In the genomic region with DNA sequence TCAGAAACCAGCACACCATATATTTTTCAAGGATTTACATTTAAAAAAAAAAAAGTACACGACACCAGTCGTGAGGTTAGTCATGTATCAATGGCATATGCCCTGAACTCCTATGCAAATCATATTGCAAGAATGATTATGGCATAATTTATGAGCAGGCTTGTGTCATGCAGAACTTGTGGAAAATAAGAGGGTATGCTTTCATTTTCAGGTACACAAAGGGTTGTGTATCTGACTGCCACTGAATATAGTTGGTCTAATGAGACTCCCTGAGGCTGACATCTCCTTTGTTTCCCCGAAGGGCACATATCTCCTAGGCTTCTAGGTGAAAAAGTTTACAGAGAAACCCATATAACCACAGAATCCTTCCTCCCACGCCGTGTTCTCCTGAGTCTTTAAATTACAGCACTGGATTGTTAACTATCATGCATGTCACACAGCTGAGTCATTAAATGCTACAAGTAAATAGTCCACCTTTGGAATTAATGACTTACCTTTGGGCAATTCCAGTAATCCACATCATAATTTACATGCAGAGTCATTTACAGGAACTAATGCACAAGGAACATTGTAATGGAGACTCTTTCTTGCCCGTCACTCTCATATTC, we compare ENCODE assay signal across 16 cellular contexts.
DNase-seq lines count a peak whose midpoint lies in the region; ATAC-seq and TF ChIP-seq lines count a peak whose summit lies in the region.
"Had no signal": no experiment of that assay in that cellular context is flagged by ENCODE, and none has a peak within 500 bp of the region (broad histone marks: within the 10 kb centered on the region; RNA-seq: fewer than 3 reads in every experiment).

No MANE protein-coding gene starts in this region.

- no peak overlapping the region for H4K8ac ChIP-seq in mesendoderm (ENCODE audit: low read depth, low read length)

- no CpG with 5 or more reads among the region's 6 CpGs for WGBS in mesendoderm (ENCODE audit: extremely low coverage, insufficient coverage, low lambda C conversion rate)

- H3K23ac ChIP-seq in mesendoderm (ENCODE audit: low read length), result no peak overlapping the region

- no peak overlapping the region for H2BK120ac ChIP-seq in mesendoderm (ENCODE audit: low read depth, low read length)

- H3K27me3 ChIP-seq in mesendoderm (ENCODE audit: insufficient read depth, low read length, poor library complexity), result no peaks in the 10 kb centered on the region
- H3K27me3 ChIP-seq: gastroesophageal sphincter, sigmoid colon, testis had no signal

- H2AK5ac ChIP-seq in mesendoderm (ENCODE audit: low read length), result no peak overlapping the region

- no peak overlapping the region for H3K4ac ChIP-seq in mesendoderm (ENCODE audit: low read depth, low read length)

- H3K9ac ChIP-seq in mesendoderm (ENCODE audit: low read length), result no peak overlapping the region

- no peak overlapping the region for H3K4me3 ChIP-seq in mesendoderm (ENCODE audit: low read length)
- H3K4me3 ChIP-seq: gastroesophageal sphincter, sigmoid colon, testis had no signal

- no peaks in the 10 kb centered on the region for H3K4me1 ChIP-seq in mesendoderm (ENCODE audit: control insufficient read depth, low read depth, low read length)
- H3K4me1 ChIP-seq: gastroesophageal sphincter, sigmoid colon, testis had no signal

- no peaks in the 10 kb centered on the region for H3K79me2 ChIP-seq in mesendoderm (ENCODE audit: control insufficient read depth, insufficient read depth, low read length)

- H2BK5ac ChIP-seq in mesendoderm (ENCODE audit: low read length), result no peak overlapping the region

- DNase-seq in EH (ENCODE audit: low read depth) (peak; percentile 61), HK-2 (ENCODE audit: unreplicated experiment) (peak; percentile 32), amniotic epithelial cell (ENCODE audit: low read depth) (peak; percentile 85), mesendoderm (peak; percentile 14), amniotic stem cell (lab: John Stamatoyannopoulos, UW) (no peak), NCI-H1436 (lab: John Stamatoyannopoulos, UW) (no peak)
- DNase-seq in effector CD4-positive, alpha-beta T cell, result no peak
- DNase-seq: CD8-positive, alpha-beta memory T cell; left cardiac atrium; NCI-H2171; nephron progenitor cell; sigmoid colon; T1000; testis had no signal

- H2BK15ac ChIP-seq in mesendoderm (replicated peaks; ENCODE audit: low read depth), result no peak overlapping the region

- H3K4me2 ChIP-seq in mesendoderm (ENCODE audit: low read length), result no peak overlapping the region

- no peaks in the 10 kb centered on the region for H3K36me3 ChIP-seq in mesendoderm (ENCODE audit: control insufficient read depth, insufficient read depth, low read length)
- H3K36me3 ChIP-seq: gastroesophageal sphincter, sigmoid colon had no signal

- ATAC-seq in SK-N-SH treated with all-trans-retinoic acid at 6 μM for 48 hours, result no peak
- ATAC-seq: gastroesophageal sphincter, left cardiac atrium had no signal

- no peak overlapping the region for H3K56ac ChIP-seq in mesendoderm (ENCODE audit: low read length)

- H3K18ac ChIP-seq in mesendoderm (ENCODE audit: low read length), result no peak overlapping the region

- H3K79me1 ChIP-seq in mesendoderm (ENCODE audit: low read length), result no peaks in the 10 kb centered on the region

- H4K5ac ChIP-seq in mesendoderm (ENCODE audit: low read length), result no peak overlapping the region

- H3K27ac ChIP-seq in mesendoderm (ENCODE audit: low read depth, low read length), result no peak overlapping the region
- H3K27ac ChIP-seq: gastroesophageal sphincter, sigmoid colon, testis had no signal

TF ChIP-seq in SK-N-SH treated with all-trans-retinoic acid at 6 μM for 48 hours, 23 proteins besides CTCF, POLR2A, EP300 and RAD21:
- TF ChIP-seq PPARA (CRISPR knock-in tag; IDR thresholded peaks at IDR 0.05; ENCODE audit: borderline replicate concordance) (no peak), ZC3H10 (CRISPR knock-in tag; IDR thresholded peaks at IDR 0.05) (no peak), CSRNP3 (CRISPR knock-in tag; IDR thresholded peaks at IDR 0.05) (no peak), TOX (CRISPR knock-in tag; IDR thresholded peaks at IDR 0.05; ENCODE audit: borderline replicate concordance) (no peak), SNAI2 (CRISPR knock-in tag; IDR thresholded peaks at IDR 0.05) (no peak), ESRRG (CRISPR knock-in tag; IDR thresholded peaks at IDR 0.05) (no peak), CSDC2 (CRISPR knock-in tag; IDR thresholded peaks at IDR 0.05) (no peak), ZFP30 (CRISPR knock-in tag; IDR thresholded peaks at IDR 0.05) (no peak), TSHZ2 (CRISPR knock-in tag; IDR thresholded peaks at IDR 0.05) (no peak), BACH2 (CRISPR knock-in tag; IDR thresholded peaks at IDR 0.05; ENCODE audit: borderline replicate concordance) (no peak), ISL1 (CRISPR knock-in tag; IDR thresholded peaks at IDR 0.05) (no peak), RARB (CRISPR knock-in tag; IDR thresholded peaks at IDR 0.05) (no peak), OSR1 (CRISPR knock-in tag; IDR thresholded peaks at IDR 0.05) (no peak), ARNTL (CRISPR knock-in tag; IDR thresholded peaks at IDR 0.05; ENCODE audit: borderline replicate concordance, low read depth) (no peak)
TF ChIP-seq in SK-N-SH treated with all-trans-retinoic acid at 6 μM for 48 hours: peak in this region for 0.

Comparison
In these comparisons a context has a peak if more than half of its experiments do, and no peak if none do; other contexts are left out.
1. DNase-seq: peak in EH (single experiment), HK-2 (single experiment), amniotic epithelial cell (single experiment) and mesendoderm (single experiment); none in amniotic stem cell (single experiment), NCI-H1436 (single experiment) and effector CD4-positive, alpha-beta T cell (single experiment).